Comparison of ENCODE assay signal across 8 cellular contexts in genomic region chr11:62574363-62575057, GRCh38. TPM values are rescaled to one million over a fixed set of nuclear protein-coding genes. Genes with fewer than 3 reads are reported as not detected.
A peak's percentile ranks its signal among the peaks of the same experiment; 100 is the strongest.
DNase-seq lines count a peak whose midpoint lies in the region; ATAC-seq and TF ChIP-seq lines count a peak whose summit lies in the region.

No MANE protein-coding gene starts in this region.

- WGBS in mesendoderm (ENCODE audit: extremely low coverage, insufficient coverage, low lambda C conversion rate): no CpG with 5 or more reads among the region's 33 CpGs

- H2AK5ac ChIP-seq in mesendoderm (ENCODE audit: low read length): peak overlapping the region; percentile 1

- no peak for TF ChIP-seq CTCF in type B pancreatic cell (conservative IDR thresholded peaks at IDR 0.05)

- peaks cover 10% of the 10 kb centered on the region for H3K79me1 ChIP-seq in mesendoderm (ENCODE audit: low read length)

- H3K27me3 ChIP-seq in mesendoderm (ENCODE audit: insufficient read depth, low read length, poor library complexity): no peaks in the 10 kb centered on the region

- ATAC-seq in HG02588 (IDR thresholded peaks at IDR 0.05; ENCODE audit: unreplicated experiment): peak; percentile 14

- peak overlapping the region; percentile 92 for H3K4me2 ChIP-seq in mesendoderm (ENCODE audit: low read length)

- H3K4me1 Mint-ChIP-seq in dendritic cell treated with granulocyte-macrophage colony-stimulating factor and Interleukin-4, amounts not matched to agents 40 ng/mL and 50 ng/mL, for 4 days (ENCODE audit: low read depth): peaks cover 49% of the 10 kb centered on the region
- H3K4me1 Mint-ChIP-seq in type B pancreatic cell (ENCODE audit: unreplicated experiment): peaks cover 34% of the 10 kb centered on the region

- peak overlapping the region; percentile 96 for H3K27ac Mint-ChIP-seq in dendritic cell treated with granulocyte-macrophage colony-stimulating factor and Interleukin-4, amounts not matched to agents 40 ng/mL and 50 ng/mL, for 4 days
- H3K27ac Mint-ChIP-seq in type B pancreatic cell: peak overlapping the region; percentile 99

- intact Hi-C loops in dendritic cell treated with granulocyte-macrophage colony-stimulating factor and Interleukin-4, amounts not matched to agents 40 ng/mL and 50 ng/mL, for 4 days (cut with micrococcal nuclease): loop anchor here (1.0 kb wide), 1 partner anchor 17 kb away; the partner anchor contains the start of gene TUT1

- peak overlapping the region; percentile 52 for H3K27ac ChIP-seq in mesendoderm (ENCODE audit: low read depth, low read length)

- H4K8ac ChIP-seq in mesendoderm (ENCODE audit: low read depth, low read length): no peak overlapping the region

- no peak overlapping the region for H2BK120ac ChIP-seq in mesendoderm (ENCODE audit: low read depth, low read length)

- H3K18ac ChIP-seq in mesendoderm (ENCODE audit: low read length): peak overlapping the region; percentile 52

- H3K4me3 ChIP-seq in mesendoderm (ENCODE audit: low read length): peak overlapping the region; percentile 31

- H3K4me3 Mint-ChIP-seq in dendritic cell treated with granulocyte-macrophage colony-stimulating factor and Interleukin-4, amounts not matched to agents 40 ng/mL and 50 ng/mL, for 4 days: peak overlapping the region; percentile 98
- peak overlapping the region; percentile 98 for H3K4me3 Mint-ChIP-seq in type B pancreatic cell

- peak; percentile 55 for DNase-seq in NCI-H2227 (lab: John Stamatoyannopoulos, UW; ENCODE audit: unreplicated experiment)
- DNase-seq in NCI-H2227 treated with DMSO at 0.1 percent for 48 hours (lab: John Stamatoyannopoulos, UW): no peak
- peak; percentile 38 for DNase-seq in NOMO-1 treated with dmso at 0.1 percent for 144 hours (lab: John Stamatoyannopoulos, UW; ENCODE audit: unreplicated experiment)
- DNase-seq in mesendoderm: no peak
- no peak for DNase-seq in type B pancreatic cell (ENCODE audit: extremely low spot score, unreplicated experiment)
- DNase-seq in stimulated activated naive CD4-positive, alpha-beta T cell treated with Interleukin-2 at 50 U/mL for 16 hours (lab: John Stamatoyannopoulos, UW): no peak

- no peaks in the 10 kb centered on the region for H3K9me3 Mint-ChIP-seq in dendritic cell treated with granulocyte-macrophage colony-stimulating factor and Interleukin-4, amounts not matched to agents 40 ng/mL and 50 ng/mL, for 4 days
- H3K9me3 Mint-ChIP-seq in type B pancreatic cell: no peaks in the 10 kb centered on the region

- H4K5ac ChIP-seq in mesendoderm (ENCODE audit: low read length): no peak overlapping the region

- H3K56ac ChIP-seq in mesendoderm (ENCODE audit: low read length): peak overlapping the region; percentile 92

- peaks cover 6% of the 10 kb centered on the region for H3K4me1 ChIP-seq in mesendoderm (ENCODE audit: control insufficient read depth, low read depth, low read length)

- H3K36me3 Mint-ChIP-seq in dendritic cell treated with granulocyte-macrophage colony-stimulating factor and Interleukin-4, amounts not matched to agents 40 ng/mL and 50 ng/mL, for 4 days (ENCODE audit: low read depth): peaks cover 81% of the 10 kb centered on the region
- peaks cover 36% of the 10 kb centered on the region for H3K36me3 Mint-ChIP-seq in type B pancreatic cell

- peaks cover 14% of the 10 kb centered on the region for H3K36me3 ChIP-seq in mesendoderm (ENCODE audit: control insufficient read depth, insufficient read depth, low read length)

- H2BK15ac ChIP-seq in mesendoderm (replicated peaks; ENCODE audit: low read depth): no peak overlapping the region

- H2BK5ac ChIP-seq in mesendoderm (ENCODE audit: low read length): peak overlapping the region; percentile 25

- peaks cover 36% of the 10 kb centered on the region for H3K79me2 ChIP-seq in mesendoderm (ENCODE audit: control insufficient read depth, insufficient read depth, low read length)

- H3K4ac ChIP-seq in mesendoderm (ENCODE audit: low read depth, low read length): peak overlapping the region; percentile 58

- H3K23ac ChIP-seq in mesendoderm (ENCODE audit: low read length): no peak overlapping the region

- H3K9ac ChIP-seq in mesendoderm (ENCODE audit: low read length): peak overlapping the region; percentile 82

- H3K27me3 Mint-ChIP-seq in dendritic cell treated with granulocyte-macrophage colony-stimulating factor and Interleukin-4, amounts not matched to agents 40 ng/mL and 50 ng/mL, for 4 days: no peaks in the 10 kb centered on the region
- no peaks in the 10 kb centered on the region for H3K27me3 Mint-ChIP-seq in type B pancreatic cell

RNA-seq across cellular contexts. Expression of gene EEF1G, which starts 0.8 kb away (rescaled TPM):
- polyA plus RNA-seq in mesendoderm (2013, experiment 1 of 2): 1,142 TPM
- polyA plus RNA-seq in mesendoderm (2013, experiment 2 of 2): 1,164 TPM
- 1,846 and 2,051 TPM in 2 replicates for total RNA-seq in type B pancreatic cell (ENCODE audit: low replicate concordance)

RNA-seq across cellular contexts. Expression of gene TUT1, which starts 16.8 kb away (rescaled TPM):
- 12.7 TPM for polyA plus RNA-seq in mesendoderm (2013, experiment 1 of 2)
- 13.0 TPM for polyA plus RNA-seq in mesendoderm (2013, experiment 2 of 2)
- 15.0 and 22.1 TPM in 2 replicates for total RNA-seq in type B pancreatic cell (ENCODE audit: low replicate concordance)

RNA-seq across cellular contexts. Expression of gene MTA2, which starts 27.2 kb away (rescaled TPM):
- 75.0 TPM for polyA plus RNA-seq in mesendoderm (2013, experiment 1 of 2)
- polyA plus RNA-seq in mesendoderm (2013, experiment 2 of 2): 74.7 TPM
- total RNA-seq in type B pancreatic cell (ENCODE audit: low replicate concordance): 148 and 152 TPM in 2 replicates

RNA-seq across cellular contexts. Expression of gene AHNAK, which starts 27.9 kb away (rescaled TPM):
- polyA plus RNA-seq in mesendoderm (2013, experiment 1 of 2): 4.2 TPM
- 3.9 TPM for polyA plus RNA-seq in mesendoderm (2013, experiment 2 of 2)
- total RNA-seq in type B pancreatic cell (ENCODE audit: low replicate concordance): 302 and 656 TPM in 2 replicates

RNA-seq across cellular contexts. Expression of gene EML3, which starts 38.1 kb away (rescaled TPM):
- polyA plus RNA-seq in mesendoderm (2013, experiment 1 of 2): 11.9 TPM
- 12.2 TPM for polyA plus RNA-seq in mesendoderm (2013, experiment 2 of 2)
- total RNA-seq in type B pancreatic cell (ENCODE audit: low replicate concordance): 46.0 and 76.0 TPM in 2 replicates

Comparison
In these comparisons a context has a peak if more than half of its experiments do, and no peak if none do; other contexts are left out.
1. DNase-seq: peak in NCI-H2227 (single experiment) and NOMO-1 treated with dmso at 0.1 percent for 144 hours (single experiment); none in NCI-H2227 treated with DMSO at 0.1 percent for 48 hours (single experiment), mesendoderm (single experiment), type B pancreatic cell (single experiment) and stimulated activated naive CD4-positive, alpha-beta T cell treated with Interleukin-2 at 50 U/mL for 16 hours (single experiment).